Comparison of ENCODE assay signal across 17 cellular contexts in genomic region chr11:73366953-73367352, GRCh38. TPM values are rescaled to one million over a fixed set of nuclear protein-coding genes. Genes with fewer than 3 reads are reported as not detected.
DNase-seq lines count a peak whose midpoint lies in the region; ATAC-seq and TF ChIP-seq lines count a peak whose summit lies in the region.
"Had no signal": no experiment of that assay in that cellular context is flagged by ENCODE, and none has a peak within 500 bp of the region (broad histone marks: within the 10 kb centered on the region; RNA-seq: fewer than 3 reads in every experiment).

No MANE protein-coding gene starts in this region.

- H3K36me3 ChIP-seq in mesenchymal stem cell (ENCODE audit: control insufficient read depth in 1 of 2, insufficient read depth in 2 of 2, low read depth in 1 of 2, low read length in 2 of 2): peaks cover 71% of the 10 kb centered on the region in 2 experiments
- H3K36me3 ChIP-seq: colonic mucosa, transverse colon had no signal

- no peaks in the 10 kb centered on the region for H3K9me3 Mint-ChIP-seq in activated naive CD8-positive, alpha-beta T cell (ENCODE audit: low read depth)
- H3K9me3 Mint-ChIP-seq in activated naive CD8-positive, alpha-beta T cell treated with anti-CD3 and anti-CD28 coated beads, Interleukin-2, amount 50 U/mL, for 24 hours: no peaks in the 10 kb centered on the region
- H3K9me3 Mint-ChIP-seq in endothelial cell (ENCODE audit: unreplicated experiment): no peaks in the 10 kb centered on the region
- peaks cover 2% of the 10 kb centered on the region for H3K9me3 Mint-ChIP-seq in stimulated activated effector memory CD8-positive, alpha-beta T cell treated with anti-CD3 and anti-CD28 coated beads, Interleukin-12 subunit alpha, Interleukin-12 subunit beta, amount 100 ng/mL, for 72 hours
- no peaks in the 10 kb centered on the region for H3K9me3 Mint-ChIP-seq in HFFc6
- H3K9me3 Mint-ChIP-seq: brain had no signal

- H3K9me3 ChIP-seq in T-helper 17 cell (ENCODE audit: control insufficient read depth, low read length, poor library complexity, severe bottlenecking): no peaks in the 10 kb centered on the region
- H3K9me3 ChIP-seq in mesenchymal stem cell (ENCODE audit: control insufficient read depth, low read length): no peaks in the 10 kb centered on the region
- H3K9me3 ChIP-seq: colonic mucosa, transverse colon had no signal

- H3K23ac ChIP-seq in mesenchymal stem cell (ENCODE audit: low read length in 2 of 2): no peak overlapping the region

- TF ChIP-seq CTCF in endothelial cell (IDR thresholded peaks at IDR 0.05; ENCODE audit: unreplicated experiment) (no peak), HFFc6 (IDR thresholded peaks at IDR 0.05) (no peak)

- no peak overlapping the region for H3K4me2 ChIP-seq in mesenchymal stem cell (ENCODE audit: low read length, poor library complexity, severe bottlenecking)

- DNase-seq in activated naive CD8-positive, alpha-beta T cell treated with anti-CD3 and anti-CD28 coated beads, Interleukin-2, amount 50 U/mL, for 24 hours: no peak
- DNase-seq in T-helper 17 cell (no peak), endothelial cell (ENCODE audit: low spot score) (no peak), NCI-H510A treated with DMSO at 0.1 percent for 48 hours (lab: John Stamatoyannopoulos, UW) (no peak), HFFc6 (no peak), mesenchymal stem cell (no peak)
- no peak for DNase-seq in stimulated activated effector memory CD8-positive, alpha-beta T cell treated with anti-CD3 and anti-CD28 coated beads, Interleukin-12 subunit alpha, Interleukin-12 subunit beta, amount 100 ng/mL, for 72 hours (ENCODE audit: low spot score in 2 of 2)
- DNase-seq: colonic mucosa; Kasumi-1; kidney; NCI-H187; NCI-H82; stimulated activated CD4-positive, alpha-beta T cell treated with anti-CD3 and anti-CD28 coated beads, Interleukin-12 subunit alpha, Interleukin-12 subunit beta, amount 100 ng/mL, for 4 hours; transverse colon had no signal

- no peak overlapping the region for H3K9ac ChIP-seq in mesenchymal stem cell (ENCODE audit: low read length)

- 86% methylated on average over 6 of the region's 6 CpGs for WGBS in mesenchymal stem cell

- no peak overlapping the region for H3K14ac ChIP-seq in mesenchymal stem cell (ENCODE audit: low read length in 2 of 2)

- H3K4me1 ChIP-seq in mesenchymal stem cell (ENCODE audit: control insufficient read depth, insufficient read depth, low read depth, low read length): peaks cover 4% of the 10 kb centered on the region
- H3K4me1 ChIP-seq: colonic mucosa had no signal

- no peak overlapping the region for H3K4me3 ChIP-seq in mesenchymal stem cell (ENCODE audit: insufficient read depth in 1 of 2, low read depth in 1 of 2, low read length in 2 of 2)
- H3K4me3 ChIP-seq: colonic mucosa, lung, transverse colon had no signal

- peak overlapping the region; percentile 27 for H3K4me3 Mint-ChIP-seq in activated naive CD8-positive, alpha-beta T cell
- H3K4me3 Mint-ChIP-seq in activated naive CD8-positive, alpha-beta T cell treated with anti-CD3 and anti-CD28 coated beads, Interleukin-2, amount 50 U/mL, for 24 hours: no peak overlapping the region
- peak overlapping the region; percentile 64 for H3K4me3 Mint-ChIP-seq in T-helper 17 cell
- peak overlapping the region; percentile 63 for H3K4me3 Mint-ChIP-seq in endothelial cell (ENCODE audit: unreplicated experiment)
- H3K4me3 Mint-ChIP-seq in stimulated activated effector memory CD8-positive, alpha-beta T cell treated with anti-CD3 and anti-CD28 coated beads, Interleukin-12 subunit alpha, Interleukin-12 subunit beta, amount 100 ng/mL, for 72 hours: no peak overlapping the region
- no peak overlapping the region for H3K4me3 Mint-ChIP-seq in HFFc6
- H3K4me3 Mint-ChIP-seq: brain had no signal

- no peak overlapping the region for H3K18ac ChIP-seq in mesenchymal stem cell (ENCODE audit: low read depth in 1 of 2, low read length in 2 of 2)

- H2AK5ac ChIP-seq in mesenchymal stem cell (ENCODE audit: low read length, severe bottlenecking): no peak overlapping the region

- no peaks in the 10 kb centered on the region for H3K36me3 Mint-ChIP-seq in activated naive CD8-positive, alpha-beta T cell
- H3K36me3 Mint-ChIP-seq in activated naive CD8-positive, alpha-beta T cell treated with anti-CD3 and anti-CD28 coated beads, Interleukin-2, amount 50 U/mL, for 24 hours (ENCODE audit: low read depth): no peaks in the 10 kb centered on the region
- H3K36me3 Mint-ChIP-seq in T-helper 17 cell (ENCODE audit: low read depth) (no peaks in the 10 kb centered on the region), endothelial cell (ENCODE audit: low read depth, unreplicated experiment) (peaks cover 25% of the 10 kb centered on the region), HFFc6 (ENCODE audit: low read depth) (peaks cover 17% of the 10 kb centered on the region)
- H3K36me3 Mint-ChIP-seq in stimulated activated effector memory CD8-positive, alpha-beta T cell treated with anti-CD3 and anti-CD28 coated beads, Interleukin-12 subunit alpha, Interleukin-12 subunit beta, amount 100 ng/mL, for 72 hours: no peaks in the 10 kb centered on the region

- no peak for ATAC-seq in activated naive CD8-positive, alpha-beta T cell treated with anti-CD3 and anti-CD28 coated beads, Interleukin-2, amount 50 U/mL, for 24 hours
- ATAC-seq in T-helper 17 cell: no peak
- ATAC-seq in stimulated activated effector memory CD8-positive, alpha-beta T cell treated with anti-CD3 and anti-CD28 coated beads, Interleukin-12 subunit alpha, Interleukin-12 subunit beta, amount 100 ng/mL, for 72 hours: no peak

- H3K4ac ChIP-seq in mesenchymal stem cell (ENCODE audit: low read depth in 1 of 2, low read length in 2 of 2): no peak overlapping the region

- H2BK5ac ChIP-seq in mesenchymal stem cell (ENCODE audit: low read depth, low read length, poor library complexity, severe bottlenecking): no peak overlapping the region

- H3K27ac Mint-ChIP-seq in activated naive CD8-positive, alpha-beta T cell: peak overlapping the region; percentile 76
- no peak overlapping the region for H3K27ac Mint-ChIP-seq in activated naive CD8-positive, alpha-beta T cell treated with anti-CD3 and anti-CD28 coated beads, Interleukin-2, amount 50 U/mL, for 24 hours
- H3K27ac Mint-ChIP-seq in T-helper 17 cell (peak overlapping the region; percentile 99), endothelial cell (ENCODE audit: unreplicated experiment) (peak overlapping the region; percentile 90), HFFc6 (no peak overlapping the region)
- H3K27ac Mint-ChIP-seq in stimulated activated effector memory CD8-positive, alpha-beta T cell treated with anti-CD3 and anti-CD28 coated beads, Interleukin-12 subunit alpha, Interleukin-12 subunit beta, amount 100 ng/mL, for 72 hours: peak overlapping the region; percentile 88
- H3K27ac Mint-ChIP-seq: brain had no signal

- H2BK15ac ChIP-seq in mesenchymal stem cell (ENCODE audit: low read depth, poor library complexity, severe bottlenecking): no peak overlapping the region

- no peak overlapping the region for H4K91ac ChIP-seq in mesenchymal stem cell (ENCODE audit: low read length)

- peaks cover 29% of the 10 kb centered on the region for H3K4me1 Mint-ChIP-seq in activated naive CD8-positive, alpha-beta T cell (ENCODE audit: low read depth)
- peaks cover 29% of the 10 kb centered on the region for H3K4me1 Mint-ChIP-seq in activated naive CD8-positive, alpha-beta T cell treated with anti-CD3 and anti-CD28 coated beads, Interleukin-2, amount 50 U/mL, for 24 hours
- H3K4me1 Mint-ChIP-seq in T-helper 17 cell (peaks cover 21% of the 10 kb centered on the region), endothelial cell (ENCODE audit: unreplicated experiment) (peaks cover 23% of the 10 kb centered on the region), HFFc6 (ENCODE audit: low read depth) (peaks cover 7% of the 10 kb centered on the region; the same call in 1 of the 2 replicates)
- peaks cover 33% of the 10 kb centered on the region for H3K4me1 Mint-ChIP-seq in stimulated activated effector memory CD8-positive, alpha-beta T cell treated with anti-CD3 and anti-CD28 coated beads, Interleukin-12 subunit alpha, Interleukin-12 subunit beta, amount 100 ng/mL, for 72 hours

- no peak overlapping the region for H3K27ac ChIP-seq in mesenchymal stem cell (ENCODE audit: low read length, poor library complexity, severe bottlenecking)
- H3K27ac ChIP-seq: colonic mucosa had no signal

- no peak overlapping the region for H2BK12ac ChIP-seq in mesenchymal stem cell (ENCODE audit: low read length in 2 of 2)

- no peaks in the 10 kb centered on the region for H3K27me3 ChIP-seq in mesenchymal stem cell (ENCODE audit: control insufficient read depth in 1 of 2, insufficient read depth in 1 of 2, low read length in 2 of 2)
- H3K27me3 ChIP-seq: colonic mucosa, transverse colon had no signal

- H4K8ac ChIP-seq in mesenchymal stem cell (ENCODE audit: low read length): no peak overlapping the region

- H3K79me1 ChIP-seq in mesenchymal stem cell (replicated peaks; ENCODE audit: low read length, poor library complexity, severe bottlenecking): peaks cover 3% of the 10 kb centered on the region

- no peaks in the 10 kb centered on the region for H3K27me3 Mint-ChIP-seq in activated naive CD8-positive, alpha-beta T cell
- no peaks in the 10 kb centered on the region for H3K27me3 Mint-ChIP-seq in activated naive CD8-positive, alpha-beta T cell treated with anti-CD3 and anti-CD28 coated beads, Interleukin-2, amount 50 U/mL, for 24 hours
- no peaks in the 10 kb centered on the region for H3K27me3 Mint-ChIP-seq in T-helper 17 cell
- H3K27me3 Mint-ChIP-seq in endothelial cell (ENCODE audit: unreplicated experiment): peaks cover 9% of the 10 kb centered on the region
- H3K27me3 Mint-ChIP-seq in HFFc6 (ENCODE audit: insufficient read depth): peaks cover 20% of the 10 kb centered on the region
- H3K27me3 Mint-ChIP-seq: brain had no signal

- H2BK120ac ChIP-seq in mesenchymal stem cell (ENCODE audit: low read depth, low read length): no peak overlapping the region

- no peak overlapping the region for H2AFZ ChIP-seq in mesenchymal stem cell (ENCODE audit: low read depth, low read length)

RNA-seq across cellular contexts. Expression of gene RELT, which starts 9.2 kb away (rescaled TPM):
- total RNA-seq in T-helper 17 cell (100 to 1,000 TPM; 139 to 169 TPM), endothelial cell (ENCODE audit: unreplicated experiment) (15.2 TPM)
- 1 to 10 TPM; 6.2 to 7.7 (median 7.0) TPM for total RNA-seq in HFFc6 (2021; fragmentation: NEBNext Ultra II Directional; extraction: Animal tissue kit (Norgen Biotek cat#: 25700))
- 2.6 TPM for polyA plus RNA-seq in mesenchymal stem cell (2013, experiment 1 of 2)
- polyA plus RNA-seq in mesenchymal stem cell (2013, experiment 2 of 2): 3.0 TPM

RNA-seq across cellular contexts. Expression of gene ARHGEF17, which starts 58.9 kb away (rescaled TPM):
- total RNA-seq in T-helper 17 cell (under 1 TPM in 1 of 2 donors, not detected in 1; 0.17 TPM), endothelial cell (ENCODE audit: unreplicated experiment) (93.3 TPM)
- 100 to 1,000 TPM in 2 of 6 experiments, 10 to 100 TPM in 4; 84.6 to 112 (median 92.1) TPM for total RNA-seq in HFFc6 (2021; fragmentation: NEBNext Ultra II Directional; extraction: Animal tissue kit (Norgen Biotek cat#: 25700))
- polyA plus RNA-seq in mesenchymal stem cell (2013, experiment 1 of 2): 69.6 TPM
- 65.7 TPM for polyA plus RNA-seq in mesenchymal stem cell (2013, experiment 2 of 2)

Comparison
In these comparisons a context has a peak if more than half of its experiments do, and no peak if none do; other contexts are left out.
1. H3K27ac Mint-ChIP-seq: peak in activated naive CD8-positive, alpha-beta T cell (single experiment), T-helper 17 cell (single experiment), endothelial cell (single experiment) and stimulated activated effector memory CD8-positive, alpha-beta T cell treated with anti-CD3 and anti-CD28 coated beads, Interleukin-12 subunit alpha, Interleukin-12 subunit beta, amount 100 ng/mL, for 72 hours (single experiment); none in activated naive CD8-positive, alpha-beta T cell treated with anti-CD3 and anti-CD28 coated beads, Interleukin-2, amount 50 U/mL, for 24 hours (single experiment) and HFFc6 (single experiment).
2. H3K4me3 Mint-ChIP-seq: peak in activated naive CD8-positive, alpha-beta T cell (single experiment), T-helper 17 cell (single experiment) and endothelial cell (single experiment); none in activated naive CD8-positive, alpha-beta T cell treated with anti-CD3 and anti-CD28 coated beads, Interleukin-2, amount 50 U/mL, for 24 hours (single experiment), stimulated activated effector memory CD8-positive, alpha-beta T cell treated with anti-CD3 and anti-CD28 coated beads, Interleukin-12 subunit alpha, Interleukin-12 subunit beta, amount 100 ng/mL, for 72 hours (single experiment) and HFFc6 (single experiment).
3. RNA of gene ARHGEF17, which starts 58.9 kb away (total RNA-seq): 93.3 TPM in endothelial cell (single experiment) and 84.6 to 112 TPM in HFFc6; 0.17 TPM in T-helper 17 cell; every median in the first group is over 10 times any median in the second.